8 cellular contexts compared by ENCODE assay signal in the genomic region with DNA sequence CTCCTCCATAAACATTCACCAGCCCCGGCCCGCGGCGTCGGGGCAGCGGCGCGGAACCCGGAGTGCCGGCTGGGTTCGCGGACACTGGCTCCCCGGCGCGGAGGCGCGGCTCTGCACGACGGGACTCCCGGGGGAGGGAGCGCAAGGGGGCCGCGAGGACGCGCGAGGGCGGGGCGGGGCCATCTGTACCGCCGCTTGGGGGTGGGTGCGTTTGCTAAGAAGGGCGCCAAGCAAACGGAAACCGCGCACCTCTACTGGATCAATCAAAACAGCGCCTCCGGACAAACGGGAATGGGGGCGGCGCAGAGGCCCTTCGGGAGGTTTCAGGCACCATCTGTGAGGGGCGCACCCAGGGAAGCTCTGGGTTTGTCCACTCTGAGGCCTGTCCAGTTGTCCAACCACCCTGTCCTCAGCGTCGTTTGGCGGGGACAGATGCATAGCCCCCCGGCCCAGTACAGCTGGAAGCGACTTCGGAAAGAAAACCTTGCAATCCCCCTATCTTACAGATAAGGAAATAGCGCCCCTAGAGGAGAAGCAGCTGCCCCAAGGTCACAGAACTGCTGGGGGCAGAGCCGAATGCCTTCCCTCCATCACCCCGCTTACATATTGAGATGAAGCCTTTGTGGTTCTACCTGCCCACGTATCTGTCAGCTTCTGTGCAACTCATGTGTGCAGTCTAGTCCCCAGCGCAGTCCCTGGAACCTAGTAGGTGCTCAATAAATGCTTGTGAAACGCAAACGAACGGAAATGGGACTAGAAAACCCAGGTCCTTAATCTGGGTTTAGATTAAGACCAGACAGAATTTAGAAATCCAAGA. TPM values are rescaled to one million over a fixed set of nuclear protein-coding genes. Genes with fewer than 3 reads are reported as not detected.
A peak's percentile ranks its signal among the peaks of the same experiment; 100 is the strongest.
DNase-seq lines count a peak whose midpoint lies in the region; FAIRE-seq and TF ChIP-seq lines count a peak whose summit lies in the region.

No MANE protein-coding gene starts in this region.

- H3K4me1 ChIP-seq in stomach: peaks cover 0 to 12% (median 9%) of the 10 kb centered on the region in 4 donors

- TF ChIP-seq POLR2A in stomach (IDR thresholded peaks at IDR 0.05): no peak

- TF ChIP-seq EP300 in stomach (IDR thresholded peaks at IDR 0.05): no peak

- H3K4me3 ChIP-seq in fibroblast of the aortic adventitia (ENCODE audit: low read depth, low read length) (peak overlapping the region; percentile 56), stomach (peak overlapping the region; percentile 39 to 56 (median 49))

- FAIRE-seq in HTR-8/SVneo (lab: Jason Lieb, UNC): peak; percentile 72
- no peak for FAIRE-seq in RCC 7860 (lab: Jason Lieb, UNC)

- peaks cover 13% of the 10 kb centered on the region for H3K4me1 Mint-ChIP-seq in activated T-helper 1 cell treated with anti-CD3 and anti-CD28 coated beads, Interleukin-12 subunit alpha, Interleukin-12 subunit beta, Interleukin-2, Interleukin-4 antibody, amounts not matched to agents 30 ng/mL and 10 ng/mL and 1 ng/mL, durations not matched to agents 14 hours and 24 hours and 36 hours (ENCODE audit: low read depth)
- peaks cover 24% of the 10 kb centered on the region for H3K4me1 Mint-ChIP-seq in neural crest cell

- intact Hi-C loops in activated T-helper 1 cell treated with anti-CD3 and anti-CD28 coated beads, Interleukin-12 subunit alpha, Interleukin-12 subunit beta, Interleukin-2, Interleukin-4 antibody, amounts not matched to agents 30 ng/mL and 10 ng/mL and 1 ng/mL, durations not matched to agents 14 hours and 24 hours and 36 hours (cut with micrococcal nuclease): loop anchor here (1.0 to 2.0 kb wide), 2 partner anchors 34 to 115 kb away; no protein-coding TSS in a partner anchor
- intact Hi-C loops in stomach (cut with DNase I; ENCODE audit: low total_unique reads): no loop called here

- H3K27ac Mint-ChIP-seq in activated T-helper 1 cell treated with anti-CD3 and anti-CD28 coated beads, Interleukin-12 subunit alpha, Interleukin-12 subunit beta, Interleukin-2, Interleukin-4 antibody, amounts not matched to agents 30 ng/mL and 10 ng/mL and 1 ng/mL, durations not matched to agents 14 hours and 24 hours and 36 hours: no peak overlapping the region
- H3K27ac Mint-ChIP-seq in neural crest cell (ENCODE audit: unreplicated experiment): no peak overlapping the region

- H3K36me3 Mint-ChIP-seq in activated T-helper 1 cell treated with anti-CD3 and anti-CD28 coated beads, Interleukin-12 subunit alpha, Interleukin-12 subunit beta, Interleukin-2, Interleukin-4 antibody, amounts not matched to agents 30 ng/mL and 10 ng/mL and 1 ng/mL, durations not matched to agents 14 hours and 24 hours and 36 hours (ENCODE audit: low read depth): no peaks in the 10 kb centered on the region
- no peaks in the 10 kb centered on the region for H3K36me3 Mint-ChIP-seq in neural crest cell (ENCODE audit: low read depth)

- 4 to 25% (median 5%) methylated on average over 9 to 56 of the region's 56 CpGs for WGBS in stomach, 5 donors

- no peaks in the 10 kb centered on the region for H3K9me3 ChIP-seq in stomach

- H3K4me3 Mint-ChIP-seq in activated T-helper 1 cell treated with anti-CD3 and anti-CD28 coated beads, Interleukin-12 subunit alpha, Interleukin-12 subunit beta, Interleukin-2, Interleukin-4 antibody, amounts not matched to agents 30 ng/mL and 10 ng/mL and 1 ng/mL, durations not matched to agents 14 hours and 24 hours and 36 hours: peak overlapping the region; percentile 75
- H3K4me3 Mint-ChIP-seq in neural crest cell: peak overlapping the region; percentile 86

- TF ChIP-seq CTCF in fibroblast of the aortic adventitia (IDR thresholded peaks at IDR 0.05; ENCODE audit: insufficient read depth, low read length) (peak; percentile 71), neural crest cell (conservative IDR thresholded peaks at IDR 0.05) (peak; percentile 76), stomach (IDR thresholded peaks at IDR 0.05) (peak in 4 of 7 experiments; percentile 20 to 57 (median 49))

- peaks cover 0 to 71% (median 16%) of the 10 kb centered on the region in 3 donors for H3K27me3 ChIP-seq in stomach

- DNase-seq in NCI-H2081 (lab: John Stamatoyannopoulos, UW) (peak; percentile 44 to 57), NCI-H2081 treated with DMSO at 0.1 percent for 48 hours (lab: John Stamatoyannopoulos, UW) (no peak), HTR-8/SVneo (ENCODE audit: insufficient read length, low spot score) (peak; percentile 77), RCC 7860 (ENCODE audit: low spot score) (peak; percentile 23), fibroblast of the aortic adventitia (ENCODE audit: low read depth) (peak; percentile 47), neural crest cell (ENCODE audit: low read depth, low spot score) (peak; percentile 54), stomach (peak; percentile 47)
- peak; percentile 50 for DNase-seq in activated T-helper 1 cell treated with anti-CD3 and anti-CD28 coated beads, Interleukin-12 subunit alpha, Interleukin-12 subunit beta, Interleukin-2, Interleukin-4 antibody, amounts not matched to agents 30 ng/mL and 10 ng/mL and 1 ng/mL, durations not matched to agents 14 hours and 24 hours and 36 hours (ENCODE audit: low spot score)

- no peaks in the 10 kb centered on the region for H3K36me3 ChIP-seq in stomach

- peaks cover 62% of the 10 kb centered on the region for H3K27me3 Mint-ChIP-seq in activated T-helper 1 cell treated with anti-CD3 and anti-CD28 coated beads, Interleukin-12 subunit alpha, Interleukin-12 subunit beta, Interleukin-2, Interleukin-4 antibody, amounts not matched to agents 30 ng/mL and 10 ng/mL and 1 ng/mL, durations not matched to agents 14 hours and 24 hours and 36 hours (ENCODE audit: insufficient read depth)
- peaks cover 33% of the 10 kb centered on the region for H3K27me3 Mint-ChIP-seq in neural crest cell (ENCODE audit: low read depth)

- H3K27ac ChIP-seq in stomach: no peak overlapping the region

- no peaks in the 10 kb centered on the region for H3K9me3 Mint-ChIP-seq in activated T-helper 1 cell treated with anti-CD3 and anti-CD28 coated beads, Interleukin-12 subunit alpha, Interleukin-12 subunit beta, Interleukin-2, Interleukin-4 antibody, amounts not matched to agents 30 ng/mL and 10 ng/mL and 1 ng/mL, durations not matched to agents 14 hours and 24 hours and 36 hours
- H3K9me3 Mint-ChIP-seq in neural crest cell: no peaks in the 10 kb centered on the region

RNA-seq across cellular contexts. Expression of a gene that starts 10.7 kb away (rescaled TPM):
- total RNA-seq in activated T-helper 1 cell treated with anti-CD3 and anti-CD28 coated beads, Interleukin-12 subunit alpha, Interleukin-12 subunit beta, Interleukin-2, Interleukin-4 antibody, amounts not matched to agents 30 ng/mL and 10 ng/mL and 1 ng/mL, durations not matched to agents 14 hours and 24 hours and 36 hours: 0.08 and 0.15 TPM in 2 replicates
- 0.09 TPM in 1 of 2 replicates, not detected in the other for total RNA-seq in fibroblast of the aortic adventitia (ENCODE audit: low replicate concordance)
- total RNA-seq in neural crest cell: 9.7 and 10.6 TPM in 2 replicates
- total RNA-seq in stomach: 1 to 10 TPM in 3 of 5 donors, under 1 TPM in 2; under 0.01 to 6.1 (median 1.0) TPM
- polyA plus RNA-seq in stomach: under 1 TPM; under 0.01 to 0.15 (median 0.15) TPM
